ENCODE assay signal across 8 cellular contexts in the genomic region with DNA sequence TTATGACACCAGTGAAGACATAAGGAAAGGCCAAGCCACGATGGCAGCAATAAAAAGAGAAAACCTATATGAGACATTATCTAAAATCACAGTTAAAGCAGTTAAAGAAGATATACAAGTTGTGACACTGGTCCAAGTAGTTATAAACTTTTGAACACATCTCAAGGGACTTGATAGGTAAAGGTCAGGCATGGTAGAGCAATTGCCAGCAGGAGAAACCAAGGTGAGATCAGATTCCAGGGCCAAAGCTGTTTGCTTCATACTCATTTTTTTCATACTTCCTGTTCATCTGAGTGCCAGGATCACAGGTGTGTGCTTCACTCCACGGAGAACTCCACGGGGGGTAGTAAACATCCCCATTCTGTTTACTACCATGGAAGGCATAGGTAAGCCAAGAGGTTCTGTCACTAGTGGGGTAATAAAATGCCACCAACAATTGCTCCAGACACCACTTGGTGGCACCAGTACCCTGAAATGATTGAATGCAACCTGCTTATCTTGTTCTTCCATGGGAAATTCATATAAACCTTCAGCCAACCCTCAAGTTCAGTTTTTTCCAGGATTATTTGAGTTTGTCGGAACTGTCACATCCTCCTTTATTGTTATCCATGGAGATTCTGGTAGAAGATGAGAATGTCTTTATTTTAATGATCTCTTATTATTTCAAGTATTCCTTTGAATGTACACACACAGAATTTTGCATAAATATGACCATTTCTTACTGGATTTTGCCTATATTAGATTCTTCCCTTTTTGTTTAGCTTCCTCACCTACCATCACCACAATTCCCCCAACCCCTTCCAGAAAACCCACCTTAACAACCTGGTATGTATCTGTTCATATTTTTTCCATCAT. TPM values are rescaled to one million over a fixed set of nuclear protein-coding genes. Genes with fewer than 3 reads are reported as not detected.
DNase-seq lines count a peak whose midpoint lies in the region; ATAC-seq lines count a peak whose summit lies in the region.

No MANE protein-coding gene starts in this region.

- H2BK120ac ChIP-seq in trophoblast cell (ENCODE audit: insufficient read depth, low read length, poor library complexity): no peak overlapping the region

- no peak overlapping the region for H3K27ac Mint-ChIP-seq in activated CD4-positive, alpha-beta T cell treated with anti-CD3 and anti-CD28 coated beads, Interleukin-2, amount 10 ng/mL, durations not matched to agents 24 days and 14 days

- no peak overlapping the region for H2AFZ ChIP-seq in trophoblast cell (ENCODE audit: insufficient read depth, low read length, poor library complexity)

- DNase-seq in GM04504 (ENCODE audit: low read depth) (peak; percentile 3), HT-29 (ENCODE audit: low spot score) (peak; percentile 89), OCI-M2 (lab: John Stamatoyannopoulos, UW; ENCODE audit: unreplicated experiment) (peak; percentile 44), trophoblast cell (peak; percentile 38 to 69), ecto neural progenitor cell (ENCODE audit: low spot score) (no peak)
- DNase-seq in activated CD4-positive, alpha-beta T cell treated with anti-CD3 and anti-CD28 coated beads, Interleukin-2, amount 10 ng/mL, durations not matched to agents 24 days and 14 days: no peak

- H3K36me3 ChIP-seq in trophoblast cell (ENCODE audit: control insufficient read depth in 1 of 2, insufficient read depth in 2 of 2, low read length in 2 of 2): no peaks in the 10 kb centered on the region

- H3K4me1 ChIP-seq in trophoblast cell (ENCODE audit: control insufficient read depth in 1 of 2, insufficient read depth in 2 of 2, low read length in 2 of 2): no peaks in the 10 kb centered on the region

- H3K27ac ChIP-seq in trophoblast cell (ENCODE audit: low read depth, low read length): no peak overlapping the region

- peak; percentile 62 for ATAC-seq in esophagus mucosa
- no peak for ATAC-seq in GM19395 (IDR thresholded peaks at IDR 0.05; ENCODE audit: unreplicated experiment)

- no peak overlapping the region for H4K8ac ChIP-seq in trophoblast cell (ENCODE audit: low read depth, low read length)

- H4K91ac ChIP-seq in trophoblast cell (ENCODE audit: low read depth, low read length): no peak overlapping the region

- no peaks in the 10 kb centered on the region for H3K9me3 Mint-ChIP-seq in activated CD4-positive, alpha-beta T cell treated with anti-CD3 and anti-CD28 coated beads, Interleukin-2, amount 10 ng/mL, durations not matched to agents 24 days and 14 days

- no peak overlapping the region for H2BK12ac ChIP-seq in trophoblast cell (ENCODE audit: low read length)

- intact Hi-C loops in activated CD4-positive, alpha-beta T cell treated with anti-CD3 and anti-CD28 coated beads, Interleukin-2, amount 10 ng/mL, durations not matched to agents 24 days and 14 days (cut with micrococcal nuclease): no loop called here

- H3K27me3 Mint-ChIP-seq in activated CD4-positive, alpha-beta T cell treated with anti-CD3 and anti-CD28 coated beads, Interleukin-2, amount 10 ng/mL, durations not matched to agents 24 days and 14 days: no peaks in the 10 kb centered on the region

- WGBS in trophoblast cell (ENCODE audit: extremely low coverage, insufficient coverage, insufficient read length): no CpG with 5 or more reads among the region's 4 CpGs

- H3K14ac ChIP-seq in trophoblast cell (ENCODE audit: low read length): no peak overlapping the region

- no peaks in the 10 kb centered on the region for H3K4me1 Mint-ChIP-seq in activated CD4-positive, alpha-beta T cell treated with anti-CD3 and anti-CD28 coated beads, Interleukin-2, amount 10 ng/mL, durations not matched to agents 24 days and 14 days

- no peak overlapping the region for H2AK5ac ChIP-seq in trophoblast cell (ENCODE audit: low read length)

- H3K18ac ChIP-seq in trophoblast cell (ENCODE audit: low read length): no peak overlapping the region

- no peak overlapping the region for H3K4me3 Mint-ChIP-seq in activated CD4-positive, alpha-beta T cell treated with anti-CD3 and anti-CD28 coated beads, Interleukin-2, amount 10 ng/mL, durations not matched to agents 24 days and 14 days

- H3K36me3 Mint-ChIP-seq in activated CD4-positive, alpha-beta T cell treated with anti-CD3 and anti-CD28 coated beads, Interleukin-2, amount 10 ng/mL, durations not matched to agents 24 days and 14 days (ENCODE audit: low read depth): no peaks in the 10 kb centered on the region

- no peaks in the 10 kb centered on the region for H3K79me1 ChIP-seq in trophoblast cell (ENCODE audit: low read length)

- H3K27me3 ChIP-seq in trophoblast cell (ENCODE audit: insufficient read depth, low read length): no peaks in the 10 kb centered on the region

- H4K12ac ChIP-seq in trophoblast cell (ENCODE audit: low read depth, low read length): no peak overlapping the region

- no peak overlapping the region for H3K4me2 ChIP-seq in trophoblast cell (ENCODE audit: low read length)

- H3K4me3 ChIP-seq in trophoblast cell (ENCODE audit: low read depth, low read length): no peak overlapping the region

- H2BK5ac ChIP-seq in trophoblast cell (ENCODE audit: low read depth, low read length, poor library complexity): no peak overlapping the region

- H3K4ac ChIP-seq in trophoblast cell (ENCODE audit: low read depth, low read length): no peak overlapping the region

- H3K9me3 ChIP-seq in trophoblast cell (ENCODE audit: insufficient read depth, low read depth, low read length): no peaks in the 10 kb centered on the region

- H3K9ac ChIP-seq in trophoblast cell (ENCODE audit: low read length): no peak overlapping the region

- H3K79me2 ChIP-seq in trophoblast cell (ENCODE audit: control insufficient read depth, insufficient read depth, low read length, poor library complexity): no peaks in the 10 kb centered on the region

- no peak overlapping the region for H3K23ac ChIP-seq in trophoblast cell (ENCODE audit: low read length)

RNA-seq across cellular contexts. Expression of a gene that starts 59.2 kb away (rescaled TPM):
- 261 and 269 TPM in 2 replicates for total RNA-seq in HT-29 (2014; rRNA removed; shearing (Covaris generic))
- total RNA-seq in esophagus mucosa: 0.60 TPM
- 0.15 and 0.32 TPM in 2 replicates for polyA plus RNA-seq in trophoblast cell (2013)
- not detected in 2 replicates for total RNA-seq in activated CD4-positive, alpha-beta T cell treated with anti-CD3 and anti-CD28 coated beads, Interleukin-2, amount 10 ng/mL, durations not matched to agents 24 days and 14 days

Comparison
In these comparisons a context has a peak if more than half of its experiments do, and no peak if none do; other contexts are left out.
1. DNase-seq: peak in GM04504 (single experiment), HT-29 (single experiment), OCI-M2 (single experiment) and trophoblast cell (2 of 2); none in ecto neural progenitor cell (single experiment) and activated CD4-positive, alpha-beta T cell treated with anti-CD3 and anti-CD28 coated beads, Interleukin-2, amount 10 ng/mL, durations not matched to agents 24 days and 14 days (single experiment).
2. RNA of a gene that starts 59.2 kb away (total RNA-seq): 261 to 269 TPM in HT-29; 0.60 TPM in esophagus mucosa (single experiment) and not detected in activated CD4-positive, alpha-beta T cell treated with anti-CD3 and anti-CD28 coated beads, Interleukin-2, amount 10 ng/mL, durations not matched to agents 24 days and 14 days; every median in the first group is over 100 times any median in the second.